ENCODE assay signal across 30 cellular contexts in the genomic region with DNA sequence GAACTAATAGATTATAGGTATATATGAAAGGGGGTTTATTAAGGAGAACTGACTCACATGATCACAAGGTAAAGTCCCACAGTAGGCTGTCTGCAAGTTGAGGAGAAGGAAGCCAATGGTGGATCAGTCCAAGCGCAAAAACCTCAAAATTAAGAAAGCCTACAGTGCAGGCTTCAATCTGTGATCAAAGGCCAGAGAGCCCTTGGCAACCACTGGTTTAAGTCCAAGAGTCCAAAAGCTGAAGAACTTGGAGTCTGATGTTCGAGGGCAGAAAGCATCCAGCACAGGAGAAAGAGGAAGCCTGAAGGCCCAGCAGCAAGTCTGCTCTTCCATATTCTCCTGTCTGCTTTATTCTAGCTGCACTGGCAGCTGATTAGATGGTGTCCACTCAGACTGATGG.
"Had no signal": no experiment of that assay in that cellular context is flagged by ENCODE, and none has a peak within 500 bp of the region (broad histone marks: within the 10 kb centered on the region; RNA-seq: fewer than 3 reads in every experiment).

No MANE protein-coding gene starts in this region.

- H3K9me3 ChIP-seq: ascending aorta had no signal

- DNase-seq: activated B cell treated with CpG ODN at 0.5 μM for 24 hours; activated CD4-positive, alpha-beta memory T cell treated with anti-CD3 and anti-CD28 coated beads for 36 hours; activated CD4-positive, alpha-beta T cell treated with anti-CD3 and anti-CD28 coated beads for 4 hours; activated CD4-positive, alpha-beta T cell treated with anti-CD3 and anti-CD28 coated beads, Interleukin-2, amount 10 ng/mL, durations not matched to agents 24 days and 14 days; activated CD4-positive, alpha-beta T cell treated with anti-CD3 and anti-CD28 coated beads, Interleukin-2, amount 50 U/mL, for 1 hour; activated CD4-positive, alpha-beta T cell treated with anti-CD3 and anti-CD28 coated beads, Interleukin-2, amount 50 U/mL, for 4 hours; activated CD4-positive, CD25-positive, alpha-beta regulatory T cell treated with anti-CD3 and anti-CD28 coated beads, Interleukin-2, amount 50 U/mL, for 72 hours; activated CD8-positive, alpha-beta memory T cell treated with anti-CD3 and anti-CD28 coated beads, Interleukin-2, amount 50 U/mL, for 4 hours; activated CD8-positive, alpha-beta T cell treated with anti-CD3 and anti-CD28 coated beads for 36 hours; activated effector memory CD4-positive, alpha-beta T cell treated with anti-CD3 and anti-CD28 coated beads, Interleukin-2, amount 50 U/mL, for 16 hours; activated gamma-delta T cell treated with Interleukin-2 at 50 U/mL for 16 hours; activated naive CD4-positive, alpha-beta T cell; activated naive CD4-positive, alpha-beta T cell treated with anti-CD3 and anti-CD28 coated beads, Interleukin-2, amount 10 ng/mL, durations not matched to agents 7 days and 5 days; activated naive CD8-positive, alpha-beta T cell treated with anti-CD3 and anti-CD28 coated beads, Interleukin-2, amount 10 ng/mL, durations not matched to agents 7 days and 5 days; activated naive CD8-positive, alpha-beta T cell treated with anti-CD3 and anti-CD28 coated beads, Interleukin-2, amount 50 U/mL, for 24 hours; activated T-cell treated with anti-CD3 and anti-CD28 coated beads for 4 hours; activated T-cell treated with anti-CD3 and anti-CD28 coated beads, Interleukin-2, amount 50 U/mL, for 1 hour; activated T-cell treated with anti-CD3 and anti-CD28 coated beads, Interleukin-2, amount 50 U/mL, for 4 hours; activated T-cell treated with anti-CD3 and anti-CD28 coated beads, Interleukin-2, amount 50 U/mL, for 72 hours; amygdala; anterior cingulate cortex; caudate nucleus; cerebellar nuclear complex; T-helper 1 cell; T-helper 2 cell; T-helper 9 cell had no signal

- H3K4me1 ChIP-seq: ascending aorta had no signal

- H3K36me3 ChIP-seq: ascending aorta, cardiac muscle cell had no signal

- ATAC-seq: activated CD8-positive, alpha-beta T cell treated with anti-CD3 and anti-CD28 coated beads for 36 hours; activated naive CD8-positive, alpha-beta T cell treated with anti-CD3 and anti-CD28 coated beads, Interleukin-2, amount 50 U/mL, for 24 hours; activated T-cell treated with anti-CD3 and anti-CD28 coated beads, Interleukin-2, amount 50 U/mL, for 4 hours; activated T-cell treated with anti-CD3 and anti-CD28 coated beads, Interleukin-2, amount 50 U/mL, for 72 hours; activated T-helper 17 cell treated with anti-CD3 and anti-CD28 coated beads, Interleukin-2, amount 50 U/mL, for 72 hours had no signal

- H3K4me3 ChIP-seq: ascending aorta, cardiac muscle cell had no signal

- H3K27me3 ChIP-seq: ascending aorta, cardiac muscle cell had no signal

- H3K27ac ChIP-seq: ascending aorta, cardiac muscle cell, VCaP had no signal
